In genomic region chrX:39144323-39144722, GRCh38 we compare ENCODE assay signal across 11 cellular contexts.
A peak's percentile ranks its signal among the peaks of the same experiment; 100 is the strongest.
DNase-seq lines count a peak whose midpoint lies in the region; ATAC-seq and TF ChIP-seq lines count a peak whose summit lies in the region.
"Had no signal": no experiment of that assay in that cellular context is flagged by ENCODE, and none has a peak within 500 bp of the region (broad histone marks: within the 10 kb centered on the region; RNA-seq: fewer than 3 reads in every experiment).

No MANE protein-coding gene starts in this region.

- no peak for TF ChIP-seq CTCF in GM06990 (IDR thresholded peaks at IDR 0.05; ENCODE audit: insufficient read depth, low read length, poor library complexity, severe bottlenecking)

- TF ChIP-seq POLR2A in erythroblast (IDR thresholded peaks at IDR 0.05; ENCODE audit: low read length) = no peak

- H3K27me3 ChIP-seq in GM06990 (replicated peaks; ENCODE audit: control insufficient read depth, insufficient read depth, low read length) = no peaks in the 10 kb centered on the region

- no peaks in the 10 kb centered on the region for H3K36me3 ChIP-seq in GM06990 (ENCODE audit: control insufficient read depth, insufficient read depth, low read length)

- peak; percentile 62 for ATAC-seq in GM21381 (IDR thresholded peaks at IDR 0.05; ENCODE audit: unreplicated experiment)
- peak; percentile 81 for ATAC-seq in HG03175 (IDR thresholded peaks at IDR 0.05; ENCODE audit: unreplicated experiment)
- no peak for ATAC-seq in GM19467 (IDR thresholded peaks at IDR 0.05; ENCODE audit: unreplicated experiment)

- no peak overlapping the region for H3K4me3 ChIP-seq in GM06990 (replicated peaks; ENCODE audit: low read depth, low read length)
- H3K4me3 ChIP-seq: SK-N-MC had no signal

- DNase-seq in GM06990 (ENCODE audit: extremely low read depth, insufficient read length) (peak; percentile 40), SKM-1 (lab: John Stamatoyannopoulos, UW; ENCODE audit: unreplicated experiment) (peak; percentile 26), erythroblast (lab: John Stamatoyannopoulos, UW) (no peak), NK-92 (lab: John Stamatoyannopoulos, UW; ENCODE audit: unreplicated experiment) (no peak), hepatic stellate cell (ENCODE audit: low spot score) (no peak)
- DNase-seq: activated CD4-positive, alpha-beta T cell treated with anti-CD3 and anti-CD28 coated beads, Interleukin-2, amount 50 U/mL, for 48 hours; NCI-H446 treated with DMSO at 0.1 percent for 48 hours had no signal

Comparison
In these comparisons a context has a peak if more than half of its experiments do, and no peak if none do; other contexts are left out.
1. DNase-seq: peak in GM06990 (single experiment) and SKM-1 (single experiment); none in erythroblast (0 of 2), NK-92 (single experiment) and hepatic stellate cell (single experiment).